Comparison of ENCODE assay signal across 22 cellular contexts in the genomic region with DNA sequence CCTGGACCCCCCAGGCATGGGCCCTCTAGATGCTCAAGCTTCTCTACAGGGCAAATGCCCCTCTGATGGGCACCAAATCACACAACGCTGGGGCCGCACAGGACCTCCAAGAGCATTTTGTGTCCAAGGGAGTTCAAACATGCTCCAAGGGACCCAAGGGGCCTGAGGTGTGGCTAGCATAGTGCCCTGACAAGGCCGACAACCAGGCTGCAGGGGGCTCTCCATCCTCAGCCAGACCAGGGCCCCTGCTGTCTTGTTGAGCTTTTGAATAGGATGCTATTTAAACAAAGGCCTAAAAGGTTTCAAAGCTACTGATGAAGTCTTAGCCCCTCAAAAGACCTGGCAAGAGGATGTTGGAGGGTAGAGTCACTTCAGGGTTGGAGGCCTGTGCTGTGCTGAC. TPM values are rescaled to one million over a fixed set of nuclear protein-coding genes. Genes with fewer than 3 reads are reported as not detected.
"Had no signal": no experiment of that assay in that cellular context is flagged by ENCODE, and none has a peak within 500 bp of the region (broad histone marks: within the 10 kb centered on the region; RNA-seq: fewer than 3 reads in every experiment).

No MANE protein-coding gene starts in this region.

- H3K4me3 ChIP-seq: SJSA1, SK-N-MC had no signal

- H3K4me1 ChIP-seq: SJSA1 had no signal

- H3K27me3 ChIP-seq: SJSA1 had no signal

- H3K27ac ChIP-seq: SJSA1, SK-N-MC had no signal

- DNase-seq: KBM-7, MV-4-11, NCI-H1092, NCI-H1105 treated with DMSO at 0.1 percent for 48 hours, NCI-H1417 treated with DMSO at 0.1 percent for 48 hours, NCI-H146, NCI-H1694 treated with DMSO at 0.1 percent for 48 hours, NCI-H1930, NCI-H2081, NCI-H2107, NCI-H2227 treated with DMSO at 0.1 percent for 48 hours, NCI-H510A, NCI-H524 treated with DMSO at 0.1 percent for 48 hours, NCI-H69, NCI-H774, Right ventricle myocardium superior, RPMI8226, SIG-M5 had no signal

- H3K36me3 ChIP-seq: SJSA1 had no signal

- H3K9me3 ChIP-seq: SJSA1 had no signal

RNA-seq across cellular contexts. Expression of gene EN1, which starts 33.1 kb away (rescaled TPM):
- total RNA-seq: HT-29, MCF 10A, Right ventricle myocardium superior had no signal
